Comparison of ENCODE assay signal across 1 cellular context in genomic region chr12:132218915-132219314, GRCh38.
TF ChIP-seq lines count a peak whose summit lies in the region.

No MANE protein-coding gene starts in this region.

TF ChIP-seq in WTC11, 78 proteins besides CTCF, POLR2A, EP300 and RAD21 (continued from another document):
- TF ChIP-seq ZNF425 (CRISPR knock-in tag; conservative IDR thresholded peaks at IDR 0.05) (no peak), AFF4 (CRISPR knock-in tag; IDR thresholded peaks at IDR 0.05; ENCODE audit: borderline replicate concordance) (no peak)
